In genomic region chr16:28211758-28212531, GRCh38 we compare ENCODE assay signal across 8 cellular contexts. TPM values are rescaled to one million over a fixed set of nuclear protein-coding genes. Genes with fewer than 3 reads are reported as not detected.
A peak's percentile ranks its signal among the peaks of the same experiment; 100 is the strongest.
DNase-seq lines count a peak whose midpoint lies in the region; ATAC-seq and TF ChIP-seq lines count a peak whose summit lies in the region.

A gene with protein sequence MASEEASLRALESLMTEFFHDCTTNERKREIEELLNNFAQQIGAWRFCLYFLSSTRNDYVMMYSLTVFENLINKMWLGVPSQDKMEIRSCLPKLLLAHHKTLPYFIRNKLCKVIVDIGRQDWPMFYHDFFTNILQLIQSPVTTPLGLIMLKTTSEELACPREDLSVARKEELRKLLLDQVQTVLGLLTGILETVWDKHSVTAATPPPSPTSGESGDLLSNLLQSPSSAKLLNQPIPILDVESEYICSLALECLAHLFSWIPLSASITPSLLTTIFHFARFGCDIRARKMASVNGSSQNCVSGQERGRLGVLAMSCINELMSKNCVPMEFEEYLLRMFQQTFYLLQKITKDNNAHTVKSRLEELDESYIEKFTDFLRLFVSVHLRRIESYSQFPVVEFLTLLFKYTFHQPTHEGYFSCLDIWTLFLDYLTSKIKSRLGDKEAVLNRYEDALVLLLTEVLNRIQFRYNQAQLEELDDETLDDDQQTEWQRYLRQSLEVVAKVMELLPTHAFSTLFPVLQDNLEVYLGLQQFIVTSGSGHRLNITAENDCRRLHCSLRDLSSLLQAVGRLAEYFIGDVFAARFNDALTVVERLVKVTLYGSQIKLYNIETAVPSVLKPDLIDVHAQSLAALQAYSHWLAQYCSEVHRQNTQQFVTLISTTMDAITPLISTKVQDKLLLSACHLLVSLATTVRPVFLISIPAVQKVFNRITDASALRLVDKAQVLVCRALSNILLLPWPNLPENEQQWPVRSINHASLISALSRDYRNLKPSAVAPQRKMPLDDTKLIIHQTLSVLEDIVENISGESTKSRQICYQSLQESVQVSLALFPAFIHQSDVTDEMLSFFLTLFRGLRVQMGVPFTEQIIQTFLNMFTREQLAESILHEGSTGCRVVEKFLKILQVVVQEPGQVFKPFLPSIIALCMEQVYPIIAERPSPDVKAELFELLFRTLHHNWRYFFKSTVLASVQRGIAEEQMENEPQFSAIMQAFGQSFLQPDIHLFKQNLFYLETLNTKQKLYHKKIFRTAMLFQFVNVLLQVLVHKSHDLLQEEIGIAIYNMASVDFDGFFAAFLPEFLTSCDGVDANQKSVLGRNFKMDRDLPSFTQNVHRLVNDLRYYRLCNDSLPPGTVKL (minus strand): TSS chr16:28211965. CDS start chr16:28211368, 597 bp downstream.

- TF ChIP-seq CTCF in BE2C (IDR thresholded peaks at IDR 0.05; ENCODE audit: low read depth, low read length) (no peak), colonic mucosa (IDR thresholded peaks at IDR 0.05) (no peak)

- H3K4me1 ChIP-seq in BE2C: no peaks in the 10 kb centered on the region
- H3K4me1 ChIP-seq in colonic mucosa: no peaks in the 10 kb centered on the region

- H3K27me3 Mint-ChIP-seq in activated CD4-positive, alpha-beta T cell treated with anti-CD3 and anti-CD28 coated beads, Interleukin-2, amount 10 ng/mL, durations not matched to agents 24 days and 14 days: no peaks in the 10 kb centered on the region

- peaks cover 33% of the 10 kb centered on the region for H3K36me3 Mint-ChIP-seq in activated CD4-positive, alpha-beta T cell treated with anti-CD3 and anti-CD28 coated beads, Interleukin-2, amount 10 ng/mL, durations not matched to agents 24 days and 14 days (ENCODE audit: low read depth)

- H3K27ac ChIP-seq in colonic mucosa: peak within 1 kb of the TSS; percentile 85

- H3K4me3 ChIP-seq in BE2C (ENCODE audit: low read depth, low read length) (peak within 1 kb of the TSS; percentile 83), colonic mucosa (peak within 1 kb of the TSS; percentile 78)

- H3K36me3 ChIP-seq in BE2C (peaks cover 26% of the 10 kb centered on the region), colonic mucosa (no peaks in the 10 kb centered on the region)

- H3K9me3 ChIP-seq in BE2C (no peaks in the 10 kb centered on the region), colonic mucosa (no peaks in the 10 kb centered on the region)

- peak; percentile 92 for ATAC-seq in GM19324 (IDR thresholded peaks at IDR 0.05; ENCODE audit: low FRiP score, unreplicated experiment)
- peak; percentile 78 for ATAC-seq in HG03460 (IDR thresholded peaks at IDR 0.05; ENCODE audit: unreplicated experiment)
- ATAC-seq in left colon: peak; percentile 89

- peaks cover 24% of the 10 kb centered on the region for H3K4me1 Mint-ChIP-seq in activated CD4-positive, alpha-beta T cell treated with anti-CD3 and anti-CD28 coated beads, Interleukin-2, amount 10 ng/mL, durations not matched to agents 24 days and 14 days

- no peaks in the 10 kb centered on the region for H3K9me3 Mint-ChIP-seq in activated CD4-positive, alpha-beta T cell treated with anti-CD3 and anti-CD28 coated beads, Interleukin-2, amount 10 ng/mL, durations not matched to agents 24 days and 14 days

- peak; percentile 98 for DNase-seq in BE2C
- DNase-seq in NCI-H526 treated with DMSO at 0.1 percent for 48 hours (lab: John Stamatoyannopoulos, UW): peak; percentile 78
- peak; percentile 100 for DNase-seq in activated CD4-positive, alpha-beta T cell treated with anti-CD3 and anti-CD28 coated beads, Interleukin-2, amount 10 ng/mL, durations not matched to agents 24 days and 14 days
- DNase-seq in colonic mucosa: peak; percentile 98
- DNase-seq in left colon: peak; percentile 94 to 99
- DNase-seq in stimulated activated CD4-positive, alpha-beta T cell treated with anti-CD3 and anti-CD28 coated beads, Interleukin-1b, Interleukin-23, amount 100 ng/mL, for 4 hours (ENCODE audit: low read depth in 2 of 2): peak; percentile 100

- H3K27me3 ChIP-seq in BE2C: no peaks in the 10 kb centered on the region
- no peaks in the 10 kb centered on the region for H3K27me3 ChIP-seq in colonic mucosa

- H3K4me3 Mint-ChIP-seq in activated CD4-positive, alpha-beta T cell treated with anti-CD3 and anti-CD28 coated beads, Interleukin-2, amount 10 ng/mL, durations not matched to agents 24 days and 14 days: peak within 1 kb of the TSS; percentile 89

- peak within 1 kb of the TSS; percentile 84 to 88 for H3K9ac ChIP-seq in colonic mucosa (ENCODE audit: low read depth in 2 of 2, low read length in 2 of 2)

- intact Hi-C loops in activated CD4-positive, alpha-beta T cell treated with anti-CD3 and anti-CD28 coated beads, Interleukin-2, amount 10 ng/mL, durations not matched to agents 24 days and 14 days (cut with micrococcal nuclease): loop anchor here (1.0 to 5.0 kb wide), 6 partner anchors 19 to 610 kb away; partner anchors contain the start of genes ATXN2L and CLN3
- intact Hi-C loops in colonic mucosa (cut with DNase I): no loop called here
- intact Hi-C loops in left colon (cut with DNase I, micrococcal nuclease): no loop called here

- H3K27ac Mint-ChIP-seq in activated CD4-positive, alpha-beta T cell treated with anti-CD3 and anti-CD28 coated beads, Interleukin-2, amount 10 ng/mL, durations not matched to agents 24 days and 14 days: peak within 1 kb of the TSS; percentile 95

RNA-seq across cellular contexts. Expression of the gene that starts here (rescaled TPM):
- 164 TPM for polyA plus RNA-seq in BE2C (2012; ENCODE audit: insufficient read depth, insufficient read length, low read depth)
- total RNA-seq in activated CD4-positive, alpha-beta T cell treated with anti-CD3 and anti-CD28 coated beads, Interleukin-2, amount 10 ng/mL, durations not matched to agents 24 days and 14 days: 230 and 245 TPM in 2 replicates
- total RNA-seq in colonic mucosa (100 to 1,000 TPM in 1 of 2 donors, 10 to 100 TPM in 1; 77.0 to 144 TPM), left colon (100 to 1,000 TPM; 104 to 105 TPM)

Comparison
In these comparisons a context has a peak if more than half of its experiments do, and no peak if none do; other contexts are left out.
1. Peak in every context shown above with its lines: DNase-seq, ATAC-seq, H3K4me3 ChIP-seq and H3K27ac ChIP-seq.